In the genomic region with DNA sequence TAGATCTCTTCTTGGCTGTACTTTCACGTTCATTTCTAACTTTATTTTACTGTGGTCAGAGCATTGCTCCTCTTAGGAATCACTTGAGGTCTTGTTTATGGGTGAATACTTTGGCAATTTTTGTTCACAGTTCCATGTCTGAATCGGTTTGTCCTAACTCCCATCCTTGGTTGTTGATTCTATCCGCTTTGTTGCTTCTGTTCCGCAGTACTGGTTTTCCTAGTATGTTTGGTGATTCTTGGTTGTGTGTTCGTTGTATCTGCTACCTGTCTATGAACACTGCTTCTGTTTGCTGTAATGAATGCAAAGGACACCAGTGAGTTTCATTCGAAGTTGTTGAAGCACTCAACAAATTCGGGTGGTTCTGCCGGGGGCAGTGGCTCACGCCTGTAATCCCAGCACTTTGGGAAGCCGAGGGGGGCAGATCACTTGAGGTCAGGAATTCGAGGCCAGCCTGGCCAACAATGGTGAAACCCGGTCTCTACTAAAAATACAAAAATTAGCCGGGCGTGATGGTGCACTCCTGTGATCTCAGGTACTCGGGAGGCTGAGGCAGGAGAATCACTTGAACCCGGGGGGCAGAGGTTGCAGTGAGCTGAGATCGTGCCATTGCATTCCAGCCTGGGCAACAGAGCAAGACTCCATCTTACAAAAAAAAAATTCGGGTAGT, we compare ENCODE assay signal across 5 cellular contexts. TPM values are rescaled to one million over a fixed set of nuclear protein-coding genes. Genes with fewer than 3 reads are reported as not detected.
"Had no signal": no experiment of that assay in that cellular context is flagged by ENCODE, and none has a peak within 500 bp of the region (broad histone marks: within the 10 kb centered on the region; RNA-seq: fewer than 3 reads in every experiment).

No MANE protein-coding gene starts in this region.

RNA-seq across cellular contexts. Expression of gene ASGR1, which starts 6.5 kb away (rescaled TPM):
- total RNA-seq: M059J, RPMI7951 had no signal

RNA-seq across cellular contexts. Expression of gene ASGR2, which starts 58.0 kb away (rescaled TPM):
- total RNA-seq: M059J, PC-3, RPMI7951, SJCRH30, SK-MEL-5 had no signal
